8 cellular contexts compared by ENCODE assay signal in genomic region chr6:17705428-17705777, GRCh38. TPM values are rescaled to one million over a fixed set of nuclear protein-coding genes. Genes with fewer than 3 reads are reported as not detected.
DNase-seq lines count a peak whose midpoint lies in the region; ATAC-seq and TF ChIP-seq lines count a peak whose summit lies in the region.

No MANE protein-coding gene starts in this region.

- H3K9me3 ChIP-seq in CD8-positive, alpha-beta T cell (ENCODE audit: low read length): no peaks in the 10 kb centered on the region
- no peaks in the 10 kb centered on the region for H3K9me3 ChIP-seq in body of pancreas

- POLR2A ChIA-PET in CD8-positive, alpha-beta T cell (lab: Charles Lee): interaction anchor here (0.6 to 3.8 kb wide), 3 partner anchors 14 to 116 kb away, joined by 3 to 47 read pairs (median 3); partner anchors contain the start of gene FAM8A1

- no peak for ATAC-seq in CD8-positive, alpha-beta T cell
- ATAC-seq in GM21423 (IDR thresholded peaks at IDR 0.05; ENCODE audit: unreplicated experiment) (peak; percentile 7), body of pancreas (peak; percentile 43), GM18868 (IDR thresholded peaks at IDR 0.05; ENCODE audit: unreplicated experiment) (no peak)
- ATAC-seq in stimulated activated naive B cell treated with anti-CD40 and anti-IgM and Interleukin-4, amounts not matched to agents 10 μg/mL and 1 μg/mL and 100 μg/mL, for 72 hours (replicated peaks): peak; percentile 2 to 5

- intact Hi-C loops in CD8-positive, alpha-beta T cell (cut with DNase I, micrococcal nuclease): loop anchor here (5.0 to 10.0 kb wide), 4 partner anchors 941 to 1581 kb away; partner anchors contain the start of genes ATXN1 (in 2 of the 2), GMPR (in 1 of the 2) and MYLIP (in 1 of the 2)
- intact Hi-C loops in body of pancreas (cut with DNase I): no loop called here

- no peaks in the 10 kb centered on the region for H3K27me3 ChIP-seq in CD8-positive, alpha-beta T cell (ENCODE audit: insufficient read depth, low read length)
- no peaks in the 10 kb centered on the region for H3K27me3 ChIP-seq in body of pancreas

- H3K36me3 Mint-ChIP-seq in CD8-positive, alpha-beta T cell: peaks cover 3% of the 10 kb centered on the region
- H3K36me3 Mint-ChIP-seq in immature natural killer cell: no peaks in the 10 kb centered on the region
- H3K36me3 Mint-ChIP-seq in stimulated activated naive B cell treated with anti-CD40 and anti-IgM and Interleukin-4, amounts not matched to agents 10 μg/mL and 1 μg/mL and 100 μg/mL, for 72 hours: peaks cover 17 to 29% of the 10 kb centered on the region in 2 donors

- peak overlapping the region; percentile 88 for H3K4me3 Mint-ChIP-seq in CD8-positive, alpha-beta T cell
- peak overlapping the region; percentile 85 to 96 (median 94) for H3K4me3 Mint-ChIP-seq in immature natural killer cell
- H3K4me3 Mint-ChIP-seq in stimulated activated naive B cell treated with anti-CD40 and anti-IgM and Interleukin-4, amounts not matched to agents 10 μg/mL and 1 μg/mL and 100 μg/mL, for 72 hours: peak overlapping the region; percentile 86

- TF ChIP-seq POLR2A in body of pancreas (IDR thresholded peaks at IDR 0.05): no peak

- H3K27ac Mint-ChIP-seq in CD8-positive, alpha-beta T cell: peak overlapping the region; percentile 96
- peak overlapping the region; percentile 96 to 99 (median 98) for H3K27ac Mint-ChIP-seq in immature natural killer cell
- peak overlapping the region; percentile 99 for H3K27ac Mint-ChIP-seq in stimulated activated naive B cell treated with anti-CD40 and anti-IgM and Interleukin-4, amounts not matched to agents 10 μg/mL and 1 μg/mL and 100 μg/mL, for 72 hours

- DNase-seq in CD8-positive, alpha-beta T cell: no peak
- peak; percentile 48 for DNase-seq in NCI-H2196 (lab: John Stamatoyannopoulos, UW; ENCODE audit: unreplicated experiment)
- DNase-seq in body of pancreas: peak; percentile 57 to 70 (median 69)
- no peak for DNase-seq in immature natural killer cell
- DNase-seq in stimulated activated naive B cell treated with anti-CD40 and anti-IgM and Interleukin-4, amounts not matched to agents 10 μg/mL and 1 μg/mL and 100 μg/mL, for 72 hours: no peak
- no peak for DNase-seq in activated CD8-positive, alpha-beta memory T cell treated with anti-CD3 and anti-CD28 coated beads for 24 hours

- 0% methylated on average over 10 of the region's 10 CpGs for WGBS in body of pancreas, 2 donors

- H3K27me3 Mint-ChIP-seq in CD8-positive, alpha-beta T cell (ENCODE audit: low read depth): no peaks in the 10 kb centered on the region
- peaks cover 8 to 20% (median 20%) of the 10 kb centered on the region in 3 donors for H3K27me3 Mint-ChIP-seq in immature natural killer cell (ENCODE audit: low read depth in 3 of 3)
- H3K27me3 Mint-ChIP-seq in stimulated activated naive B cell treated with anti-CD40 and anti-IgM and Interleukin-4, amounts not matched to agents 10 μg/mL and 1 μg/mL and 100 μg/mL, for 72 hours: no peaks in the 10 kb centered on the region

- H3K4me3 ChIP-seq in CD8-positive, alpha-beta T cell (ENCODE audit: low read depth, low read length): peak overlapping the region; percentile 96
- peak overlapping the region; percentile 72 to 91 for H3K4me3 ChIP-seq in body of pancreas

- no peaks in the 10 kb centered on the region for H3K36me3 ChIP-seq in CD8-positive, alpha-beta T cell (ENCODE audit: insufficient read depth, low read length)
- H3K36me3 ChIP-seq in body of pancreas (replicated peaks in 1 of 2; ENCODE audit: insufficient read depth in 1 of 2, low read depth in 2 of 2): no peaks in the 10 kb centered on the region

- no peak for TF ChIP-seq CTCF in CD8-positive, alpha-beta T cell (IDR thresholded peaks at IDR 0.05)
- TF ChIP-seq CTCF in body of pancreas (IDR thresholded peaks at IDR 0.05): no peak

- H3K4me1 ChIP-seq in CD8-positive, alpha-beta T cell (ENCODE audit: insufficient read depth, low read length): peaks cover 41% of the 10 kb centered on the region
- peaks cover 44% of the 10 kb centered on the region for H3K4me1 ChIP-seq in body of pancreas

- CTCF ChIA-PET in CD8-positive, alpha-beta T cell (lab: Charles Lee): no interaction called here

- peaks cover 50% of the 10 kb centered on the region for H3K4me1 Mint-ChIP-seq in CD8-positive, alpha-beta T cell (ENCODE audit: low read depth)
- H3K4me1 Mint-ChIP-seq in immature natural killer cell: peaks cover 56 to 66% of the 10 kb centered on the region in 2 donors
- H3K4me1 Mint-ChIP-seq in stimulated activated naive B cell treated with anti-CD40 and anti-IgM and Interleukin-4, amounts not matched to agents 10 μg/mL and 1 μg/mL and 100 μg/mL, for 72 hours: peaks cover 20 to 41% of the 10 kb centered on the region in 2 donors

- H3K27ac ChIP-seq in CD8-positive, alpha-beta T cell (ENCODE audit: low read depth, low read length): peak overlapping the region; percentile 99
- peak overlapping the region; percentile 95 to 100 (median 100) for H3K27ac ChIP-seq in body of pancreas

- H3K9me3 Mint-ChIP-seq in CD8-positive, alpha-beta T cell: no peaks in the 10 kb centered on the region
- no peaks in the 10 kb centered on the region for H3K9me3 Mint-ChIP-seq in immature natural killer cell
- no peaks in the 10 kb centered on the region for H3K9me3 Mint-ChIP-seq in stimulated activated naive B cell treated with anti-CD40 and anti-IgM and Interleukin-4, amounts not matched to agents 10 μg/mL and 1 μg/mL and 100 μg/mL, for 72 hours

RNA-seq across cellular contexts. Expression of gene NUP153, which starts 1.3 kb away (rescaled TPM):
- 10 to 100 TPM; 76.4 to 77.7 TPM for total RNA-seq in CD8-positive, alpha-beta T cell
- 10 to 100 TPM; 15.8 to 20.8 TPM for total RNA-seq in body of pancreas
- 1 to 10 TPM; 2.0 to 7.0 (median 2.6) TPM for polyA plus RNA-seq in immature natural killer cell

Comparison
In these comparisons a context has a peak if more than half of its experiments do, and no peak if none do; other contexts are left out.
1. ATAC-seq: peak in GM21423 (single experiment), body of pancreas (single experiment) and stimulated activated naive B cell treated with anti-CD40 and anti-IgM and Interleukin-4, amounts not matched to agents 10 μg/mL and 1 μg/mL and 100 μg/mL, for 72 hours (2 of 2); none in CD8-positive, alpha-beta T cell (single experiment) and GM18868 (single experiment).
2. DNase-seq: peak in NCI-H2196 (single experiment) and body of pancreas (4 of 4); none in CD8-positive, alpha-beta T cell (0 of 7), immature natural killer cell (0 of 3), stimulated activated naive B cell treated with anti-CD40 and anti-IgM and Interleukin-4, amounts not matched to agents 10 μg/mL and 1 μg/mL and 100 μg/mL, for 72 hours (single experiment) and activated CD8-positive, alpha-beta memory T cell treated with anti-CD3 and anti-CD28 coated beads for 24 hours (single experiment).
3. Peak in every context shown above with its lines, with median percentiles within 50 percentile points of each other: H3K27ac Mint-ChIP-seq and H3K4me3 Mint-ChIP-seq.